In genomic region chr7:2540641-2541051, GRCh38 we compare ENCODE assay signal across 1 cellular context.
TF ChIP-seq lines count a peak whose summit lies in the region.

No MANE protein-coding gene starts in this region.

TF ChIP-seq in HEK293, 187 proteins besides CTCF, POLR2A, EP300 and RAD21:
- TF ChIP-seq, protein P1, sequence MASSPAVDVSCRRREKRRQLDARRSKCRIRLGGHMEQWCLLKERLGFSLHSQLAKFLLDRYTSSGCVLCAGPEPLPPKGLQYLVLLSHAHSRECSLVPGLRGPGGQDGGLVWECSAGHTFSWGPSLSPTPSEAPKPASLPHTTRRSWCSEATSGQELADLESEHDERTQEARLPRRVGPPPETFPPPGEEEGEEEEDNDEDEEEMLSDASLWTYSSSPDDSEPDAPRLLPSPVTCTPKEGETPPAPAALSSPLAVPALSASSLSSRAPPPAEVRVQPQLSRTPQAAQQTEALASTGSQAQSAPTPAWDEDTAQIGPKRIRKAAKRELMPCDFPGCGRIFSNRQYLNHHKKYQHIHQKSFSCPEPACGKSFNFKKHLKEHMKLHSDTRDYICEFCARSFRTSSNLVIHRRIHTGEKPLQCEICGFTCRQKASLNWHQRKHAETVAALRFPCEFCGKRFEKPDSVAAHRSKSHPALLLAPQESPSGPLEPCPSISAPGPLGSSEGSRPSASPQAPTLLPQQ (tag by site-specific recombination; IDR thresholded peaks at IDR 0.05), result 0 out of 2 replicates have a peak, but pooled peaks have one; percentile 29
- no peak for TF ChIP-seq ZNF350 (tag by site-specific recombination; IDR thresholded peaks at IDR 0.05)
TF ChIP-seq in HEK293: peak in this region for 1.
